In the genomic region with DNA sequence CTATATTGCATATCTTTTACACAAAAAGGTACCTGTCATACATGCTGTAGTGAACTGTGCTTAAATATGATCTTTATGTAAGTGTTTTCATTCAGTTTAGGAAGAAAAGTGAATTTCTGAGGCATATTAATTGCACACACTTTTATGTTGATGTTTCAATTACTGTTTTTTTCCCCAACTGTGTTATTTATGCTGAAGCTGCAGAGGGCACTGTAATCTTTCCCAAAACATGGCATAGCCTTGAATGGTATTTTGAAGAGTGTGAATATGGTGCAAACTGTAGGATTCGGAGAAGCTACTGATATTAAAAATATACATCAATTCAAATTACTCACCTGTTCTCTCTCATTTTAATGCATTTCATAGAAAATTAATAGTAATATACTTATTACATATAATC, we compare ENCODE assay signal across 8 cellular contexts. TPM values are rescaled to one million over a fixed set of nuclear protein-coding genes. Genes with fewer than 3 reads are reported as not detected.
A peak's percentile ranks its signal among the peaks of the same experiment; 100 is the strongest.
DNase-seq lines count a peak whose midpoint lies in the region; ATAC-seq, FAIRE-seq and TF ChIP-seq lines count a peak whose summit lies in the region.

No MANE protein-coding gene starts in this region.

- no peak overlapping the region for H3K56ac ChIP-seq in IMR-90 (ENCODE audit: extremely low read depth, insufficient read depth, low read length)

- no peak overlapping the region for H3K14ac ChIP-seq in IMR-90 (replicated peaks; ENCODE audit: low read depth, low read length)

- no peak overlapping the region for H3K23ac ChIP-seq in IMR-90 (ENCODE audit: low read depth, low read length)

- H3K4me1 Mint-ChIP-seq in Calu3 (ENCODE audit: low read depth, unreplicated experiment), result peaks cover 26% of the 10 kb centered on the region

- H3K9me3 Mint-ChIP-seq in Calu3 (ENCODE audit: low read depth, unreplicated experiment), result no peaks in the 10 kb centered on the region

- BruUV-seq in Calu3 (replicated peaks; lab: Mats Ljungman, UMichigan) (no TSS peak), IMR-90 (replicated peaks; lab: Mats Ljungman, UMichigan) (no TSS peak)

- no peak for TF ChIP-seq CTCF in Calu3 (IDR thresholded peaks at IDR 0.05; ENCODE audit: unreplicated experiment)
- TF ChIP-seq CTCF in IMR-90 (conservative IDR thresholded peaks at IDR 0.05; ENCODE audit: low read depth, low read length), result peak; percentile 37
- TF ChIP-seq CTCF in uterus (IDR thresholded peaks at IDR 0.05), result no peak

- dilution Hi-C loops in IMR-90 (cut with HindIII; ENCODE audit: low sequenced_read_pairs, unreplicated experiment), result no loop called here

- no peaks in the 10 kb centered on the region for H3K36me3 ChIP-seq in IMR-90 (ENCODE audit: control insufficient read depth, insufficient read depth, low read length)
- no peaks in the 10 kb centered on the region for H3K36me3 ChIP-seq in uterus

- H3K9me3 ChIP-seq in IMR-90 (ENCODE audit: control insufficient read depth, insufficient read depth, low read length), result no peaks in the 10 kb centered on the region
- no peaks in the 10 kb centered on the region for H3K9me3 ChIP-seq in uterus

- no peak overlapping the region for H2BK15ac ChIP-seq in IMR-90 (ENCODE audit: low read depth, low read length)

- H2AK9ac ChIP-seq in IMR-90 (replicated peaks; ENCODE audit: low read depth, low read length, poor library complexity), result no peak overlapping the region

- no peak overlapping the region for H3K27ac ChIP-seq in IMR-90 (ENCODE audit: insufficient read depth, low read length)
- no peak overlapping the region for H3K27ac ChIP-seq in uterus

- CTCF ChIA-PET in Calu3 (lab: Charles Lee), result interaction anchor here (1.3 to 1.4 kb wide), 2 partner anchors 430 to 582 kb away, joined by 3 read pairs; no protein-coding TSS in a partner anchor
- CTCF ChIA-PET in IMR-90 (lab: Yijun Ruan, JAX), result no interaction called here

- H2AFZ ChIP-seq in IMR-90 (replicated peaks; ENCODE audit: low read length, poor library complexity), result no peak overlapping the region

- no peak overlapping the region for H3K27ac Mint-ChIP-seq in Calu3 (ENCODE audit: unreplicated experiment)

- in situ Hi-C loops in IMR-90 (cut with MboI; ENCODE audit: low sequenced_read_pairs), result loop anchor here (25.0 kb wide), 2 partner anchors 733 to 1658 kb away; no protein-coding TSS in a partner anchor

- no peak overlapping the region for H2AK5ac ChIP-seq in IMR-90 (ENCODE audit: low read depth, low read length)

- no peak overlapping the region for H3K4ac ChIP-seq in IMR-90 (ENCODE audit: low read depth, low read length)

- no peak overlapping the region for H3K4me3 Mint-ChIP-seq in Calu3 (ENCODE audit: low read depth, unreplicated experiment)

- H3K4me3 ChIP-seq in IMR-90 (ENCODE audit: insufficient read depth, low read depth, low read length) (no peak overlapping the region), uterus (no peak overlapping the region)

- no peak overlapping the region for H3K18ac ChIP-seq in IMR-90 (ENCODE audit: low read depth, low read length)

- H3K4me1 ChIP-seq in IMR-90 (ENCODE audit: control insufficient read depth, insufficient read depth, low read length) (no peaks in the 10 kb centered on the region), uterus (no peaks in the 10 kb centered on the region)

- TF ChIP-seq RAD21 in IMR-90 (IDR thresholded peaks at IDR 0.05; ENCODE audit: low read length), result peak; percentile 40; the same call in 1 of the 2 replicates

- no peaks in the 10 kb centered on the region for H3K36me3 Mint-ChIP-seq in Calu3 (ENCODE audit: insufficient read depth, unreplicated experiment)

- no peak overlapping the region for H4K91ac ChIP-seq in IMR-90 (ENCODE audit: insufficient read depth, low read depth, low read length)

- H3K27me3 ChIP-seq in IMR-90 (ENCODE audit: control insufficient read depth, insufficient read depth, low read length), result peaks cover 4% of the 10 kb centered on the region; the same call in 1 of the 2 replicates
- H3K27me3 ChIP-seq in uterus, result no peaks in the 10 kb centered on the region

- H2BK120ac ChIP-seq in IMR-90 (ENCODE audit: low read depth, low read length), result no peak overlapping the region

- TF ChIP-seq POLR2A in IMR-90 (IDR thresholded peaks at IDR 0.05; ENCODE audit: low read depth, low read length), result no peak
- no peak for TF ChIP-seq POLR2A in uterus (IDR thresholded peaks at IDR 0.05)
- no peak for TF ChIP-seq POLR2A in GM18505 (IDR thresholded peaks at IDR 0.05; ENCODE audit: borderline replicate concordance, extremely low read depth, insufficient read depth, insufficient read length)

- H2BK20ac ChIP-seq in IMR-90 (ENCODE audit: low read depth, low read length), result no peak overlapping the region

- H4K20me1 ChIP-seq in IMR-90 (ENCODE audit: insufficient read depth, low read length), result no peaks in the 10 kb centered on the region

- no peak overlapping the region for H3K9ac ChIP-seq in IMR-90 (ENCODE audit: low read depth, low read length)

- no peaks in the 10 kb centered on the region for H3K27me3 Mint-ChIP-seq in Calu3 (ENCODE audit: unreplicated experiment)

- H3K9me1 ChIP-seq in IMR-90 (ENCODE audit: insufficient read depth, low read length), result no peaks in the 10 kb centered on the region

- ATAC-seq in IMR-90 (ENCODE audit: low read depth) (no peak; the same call in 1 of the 2 replicates), GM19395 (IDR thresholded peaks at IDR 0.05; ENCODE audit: unreplicated experiment) (no peak), GM18505 (IDR thresholded peaks at IDR 0.05; ENCODE audit: unreplicated experiment) (no peak), HG02642 (IDR thresholded peaks at IDR 0.05; ENCODE audit: poor library complexity, unreplicated experiment) (no peak)

- POLR2A ChIA-PET in IMR-90 (lab: Charles Lee; ENCODE audit: unreplicated experiment), result no interaction called here

- intact Hi-C loops in Calu3 (cut with micrococcal nuclease; ENCODE audit: unreplicated experiment) (loop anchor here (1.0 to 10.0 kb wide), 7 partner anchors 101 to 730 kb away; no protein-coding TSS in a partner anchor), IMR-90 (cut with micrococcal nuclease) (no loop called here), uterus (cut with DNase I; ENCODE audit: low total_unique reads) (no loop called here)

- peak; percentile 19 for FAIRE-seq in TTC549 (lab: Jason Lieb, UNC)

- no peak overlapping the region for H3K4me2 ChIP-seq in IMR-90 (ENCODE audit: low read depth, low read length)

- H2BK5ac ChIP-seq in IMR-90 (ENCODE audit: low read depth, low read length, poor library complexity, severe bottlenecking), result no peak overlapping the region

- peak; percentile 4 for DNase-seq in Calu3
- DNase-seq in IMR-90, result no peak
- DNase-seq in left kidney (ENCODE audit: low read depth, low spot score), result peak; percentile 19
- DNase-seq in uterus, result no peak

- no peak overlapping the region for H4K5ac ChIP-seq in IMR-90 (ENCODE audit: low read depth, low read length)

- H4K8ac ChIP-seq in IMR-90 (ENCODE audit: low read depth in 2 of 2, low read length in 2 of 2), result no peak overlapping the region

- WGBS in IMR-90 (ENCODE audit: extremely low coverage in 2 of 2, insufficient read length in 1 of 2), 2 experiments, result no CpG with 5 or more reads among the region's 1 CpG

- no peaks in the 10 kb centered on the region for H3K79me1 ChIP-seq in IMR-90 (ENCODE audit: low read depth in 1 of 2, low read length in 2 of 2)

TF ChIP-seq in IMR-90, 13 proteins besides CTCF, POLR2A, EP300 and RAD21:
- TF ChIP-seq NFE2L2 (IDR thresholded peaks at IDR 0.05; ENCODE audit: low read depth, low read length), result no peak
- TF ChIP-seq SMC3 (IDR thresholded peaks at IDR 0.05; ENCODE audit: low read depth, low read length), result 0 out of 2 replicates have a peak, but pooled peaks have one; percentile 18

RNA-seq across cellular contexts. Expression of gene CENPE, which starts 6.0 kb away (rescaled TPM):
- 17.9 and 23.5 TPM in 2 replicates for total RNA-seq in Calu3 (2022)
- total RNA-seq in IMR-90 (2012; rRNA removed), result 14.5 and 34.2 TPM in 2 replicates
- polyA plus RNA-seq in IMR-90 (2012; rRNA removed), result 3.2 and 3.7 TPM in 2 replicates
- polyA plus RNA-seq in IMR-90 (2012; cell fraction: cytosol; rRNA removed), result 0.14 and 0.22 TPM in 2 replicates
- polyA plus RNA-seq in IMR-90 (2012; cell fraction: nucleus; rRNA removed; ENCODE audit: low replicate concordance), result 0.59 and 1.6 TPM in 2 replicates
- 10 to 100 TPM in 1 of 4 donors, under 1 TPM in 2, not detected in 1; 0.26 to 15.2 (median 0.64) TPM for total RNA-seq in uterus

Comparison
In these comparisons a context has a peak if more than half of its experiments do, and no peak if none do; other contexts are left out.
1. DNase-seq: peak in Calu3 (single experiment) and left kidney (single experiment); none in IMR-90 (single experiment) and uterus (0 of 2).